ENCODE assay signal across 1 cellular context in the genomic region with DNA sequence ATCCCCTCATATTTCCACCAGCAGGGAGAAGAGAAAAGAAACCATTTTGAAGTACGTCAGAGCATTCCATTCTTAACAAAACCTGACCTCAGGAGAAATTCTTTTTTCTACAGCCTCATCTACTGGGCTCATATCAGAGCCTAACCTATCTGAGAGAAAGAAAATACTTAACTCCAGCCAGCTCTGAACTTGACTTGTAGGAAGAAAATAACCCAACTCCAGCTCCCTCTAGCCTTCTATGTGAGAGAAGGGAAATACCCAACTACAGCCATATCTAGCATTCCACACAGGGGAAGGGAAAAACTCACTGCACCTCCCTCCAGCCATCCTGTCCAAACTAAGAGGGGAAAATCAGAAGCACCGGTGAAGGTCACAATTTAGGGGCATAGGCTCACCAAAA.
TF ChIP-seq lines count a peak whose summit lies in the region.

No MANE protein-coding gene starts in this region.

TF ChIP-seq in IMR-90, 13 proteins besides CTCF, POLR2A, EP300 and RAD21:
- TF ChIP-seq, protein P1, sequence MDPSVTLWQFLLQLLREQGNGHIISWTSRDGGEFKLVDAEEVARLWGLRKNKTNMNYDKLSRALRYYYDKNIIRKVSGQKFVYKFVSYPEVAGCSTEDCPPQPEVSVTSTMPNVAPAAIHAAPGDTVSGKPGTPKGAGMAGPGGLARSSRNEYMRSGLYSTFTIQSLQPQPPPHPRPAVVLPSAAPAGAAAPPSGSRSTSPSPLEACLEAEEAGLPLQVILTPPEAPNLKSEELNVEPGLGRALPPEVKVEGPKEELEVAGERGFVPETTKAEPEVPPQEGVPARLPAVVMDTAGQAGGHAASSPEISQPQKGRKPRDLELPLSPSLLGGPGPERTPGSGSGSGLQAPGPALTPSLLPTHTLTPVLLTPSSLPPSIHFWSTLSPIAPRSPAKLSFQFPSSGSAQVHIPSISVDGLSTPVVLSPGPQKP (IDR thresholded peaks at IDR 0.05; ENCODE audit: borderline replicate concordance, low read depth, low read length) = no peak
- no peak for TF ChIP-seq CEBPB (IDR thresholded peaks at IDR 0.05; ENCODE audit: low read depth, low read length)
